19 cellular contexts compared by ENCODE assay signal in genomic region chr19:293436-294110, GRCh38. TPM values are rescaled to one million over a fixed set of nuclear protein-coding genes. Genes with fewer than 3 reads are reported as not detected.
"Had no signal": no experiment of that assay in that cellular context is flagged by ENCODE, and none has a peak within 500 bp of the region (broad histone marks: within the 10 kb centered on the region; RNA-seq: fewer than 3 reads in every experiment).

No MANE protein-coding gene starts in this region.

- DNase-seq: activated CD4-positive, alpha-beta memory T cell treated with anti-CD3 and anti-CD28 coated beads for 36 hours; activated CD4-positive, alpha-beta T cell treated with anti-CD3 and anti-CD28 coated beads for 36 hours; activated CD8-positive, alpha-beta memory T cell treated with anti-CD3 and anti-CD28 coated beads, Interleukin-2, amount 10 ng/mL, durations not matched to agents 7 days and 5 days; activated T-cell treated with anti-CD3 and anti-CD28 coated beads, Interleukin-2, amount 50 U/mL, for 1 hour; adrenal gland; effector memory CD4-positive, alpha-beta T cell; foreskin keratinocyte; glutamatergic neuron; kidney; natural killer cell; stimulated activated CD4-positive, alpha-beta T cell treated with anti-CD3 and anti-CD28 coated beads, Interleukin-12 subunit alpha, Interleukin-12 subunit beta, amount 100 ng/mL, for 4 hours; stimulated activated CD4-positive, alpha-beta T cell treated with anti-CD3 and anti-CD28 coated beads, Interleukin-2, amount 100 ng/mL, for 24 hours; T-helper 17 cell had no signal

- H3K36me3 ChIP-seq: adrenal gland, left lung, ovary had no signal

- H3K36me3 Mint-ChIP-seq: activated CD4-positive, alpha-beta memory T cell treated with anti-CD3 and anti-CD28 coated beads for 36 hours; activated CD8-positive, alpha-beta memory T cell treated with anti-CD3 and anti-CD28 coated beads, Interleukin-2, amount 10 ng/mL, durations not matched to agents 7 days and 5 days; activated naive CD4-positive, alpha-beta T cell treated with anti-CD3 and anti-CD28 coated beads, Interleukin-2, amount 50 U/mL, for 24 hours; memory B cell; natural killer cell; stimulated activated effector memory CD8-positive, alpha-beta T cell treated with anti-CD3 and anti-CD28 coated beads, Interleukin-12 subunit alpha, Interleukin-12 subunit beta, amount 100 ng/mL, for 72 hours had no signal

- H3K27me3 ChIP-seq: ovary had no signal

- H3K27ac Mint-ChIP-seq: activated CD4-positive, alpha-beta memory T cell treated with anti-CD3 and anti-CD28 coated beads for 36 hours; activated CD4-positive, alpha-beta T cell treated with anti-CD3 and anti-CD28 coated beads for 36 hours; activated CD8-positive, alpha-beta memory T cell treated with anti-CD3 and anti-CD28 coated beads, Interleukin-2, amount 10 ng/mL, durations not matched to agents 7 days and 5 days; activated T-helper 2 cell treated with anti-CD3 and anti-CD28 coated beads, Interferon-gamma antibody, Interleukin-2, Interleukin-4, amounts not matched to agents 10 μg/mL and 5 μg/mL and 100 μg/mL, durations not matched to agents 14 hours and 24 hours and 36 hours; memory B cell; stimulated activated effector memory CD8-positive, alpha-beta T cell treated with anti-CD3 and anti-CD28 coated beads, Interleukin-12 subunit alpha, Interleukin-12 subunit beta, amount 100 ng/mL, for 72 hours; T-helper 17 cell had no signal

- H3K27ac ChIP-seq: adrenal gland, foreskin keratinocyte, left lung, ovary had no signal

- H3K4me3 Mint-ChIP-seq: activated CD4-positive, alpha-beta memory T cell treated with anti-CD3 and anti-CD28 coated beads for 36 hours; activated CD4-positive, alpha-beta T cell treated with anti-CD3 and anti-CD28 coated beads for 36 hours; activated CD8-positive, alpha-beta memory T cell treated with anti-CD3 and anti-CD28 coated beads, Interleukin-2, amount 10 ng/mL, durations not matched to agents 7 days and 5 days; memory B cell; natural killer cell had no signal

- H3K9me3 ChIP-seq: adrenal gland, left lung, ovary had no signal

- H3K9me3 Mint-ChIP-seq: activated CD4-positive, alpha-beta memory T cell treated with anti-CD3 and anti-CD28 coated beads for 36 hours; activated naive CD4-positive, alpha-beta T cell treated with anti-CD3 and anti-CD28 coated beads, Interleukin-2, amount 50 U/mL, for 24 hours; activated T-helper 2 cell treated with anti-CD3 and anti-CD28 coated beads, Interferon-gamma antibody, Interleukin-2, Interleukin-4, amounts not matched to agents 10 μg/mL and 5 μg/mL and 100 μg/mL, durations not matched to agents 14 hours and 24 hours and 36 hours; memory B cell; natural killer cell; stimulated activated effector memory CD8-positive, alpha-beta T cell treated with anti-CD3 and anti-CD28 coated beads, Interleukin-12 subunit alpha, Interleukin-12 subunit beta, amount 100 ng/mL, for 72 hours had no signal

- H3K4me3 ChIP-seq: adrenal gland, left lung, ovary had no signal

RNA-seq across cellular contexts. Expression of gene PLPP2, which starts 2.4 kb away (rescaled TPM):
- total RNA-seq: activated CD8-positive, alpha-beta memory T cell treated with anti-CD3 and anti-CD28 coated beads, Interleukin-2, amount 10 ng/mL, durations not matched to agents 7 days and 5 days; activated T-helper 2 cell treated with anti-CD3 and anti-CD28 coated beads, Interferon-gamma antibody, Interleukin-2, Interleukin-4, amounts not matched to agents 10 μg/mL and 5 μg/mL and 100 μg/mL, durations not matched to agents 14 hours and 24 hours and 36 hours had no signal
